Comparison of ENCODE assay signal across 11 cellular contexts in genomic region chr1:43550598-43551246, GRCh38. TPM values are rescaled to one million over a fixed set of nuclear protein-coding genes. Genes with fewer than 3 reads are reported as not detected.
DNase-seq lines count a peak whose midpoint lies in the region; ATAC-seq and TF ChIP-seq lines count a peak whose summit lies in the region.
"Had no signal": no experiment of that assay in that cellular context is flagged by ENCODE, and none has a peak within 500 bp of the region (broad histone marks: within the 10 kb centered on the region; RNA-seq: fewer than 3 reads in every experiment).

No MANE protein-coding gene starts in this region.

- H2BK5ac ChIP-seq in mesenchymal stem cell (ENCODE audit: low read depth, low read length, poor library complexity, severe bottlenecking) = no peak overlapping the region

- peak overlapping the region; percentile 44 for H3K4me3 Mint-ChIP-seq in activated naive CD8-positive, alpha-beta T cell
- no peak overlapping the region for H3K4me3 Mint-ChIP-seq in activated naive CD8-positive, alpha-beta T cell treated with anti-CD3 and anti-CD28 coated beads, Interleukin-2, amount 50 U/mL, for 24 hours

- H3K23ac ChIP-seq in mesenchymal stem cell (ENCODE audit: low read length in 2 of 2) = no peak overlapping the region

- H3K4me1 Mint-ChIP-seq in activated naive CD8-positive, alpha-beta T cell (ENCODE audit: low read depth) = peaks cover 10% of the 10 kb centered on the region
- H3K4me1 Mint-ChIP-seq in activated naive CD8-positive, alpha-beta T cell treated with anti-CD3 and anti-CD28 coated beads, Interleukin-2, amount 50 U/mL, for 24 hours = peaks cover 4% of the 10 kb centered on the region

- H3K79me2 ChIP-seq in mammary epithelial cell (ENCODE audit: insufficient read depth, low read length) = peaks cover 66% of the 10 kb centered on the region

- H3K9me3 ChIP-seq in mammary epithelial cell (replicated peaks; ENCODE audit: insufficient read depth, low read length) = no peaks in the 10 kb centered on the region
- no peaks in the 10 kb centered on the region for H3K9me3 ChIP-seq in mesenchymal stem cell (ENCODE audit: control insufficient read depth, low read length)
- no peaks in the 10 kb centered on the region for H3K9me3 ChIP-seq in tibial nerve

- TF ChIP-seq EP300 in tibial nerve (IDR thresholded peaks at IDR 0.05) = no peak

- ATAC-seq in activated naive CD8-positive, alpha-beta T cell treated with anti-CD3 and anti-CD28 coated beads, Interleukin-2, amount 50 U/mL, for 24 hours = no peak
- ATAC-seq in GM21515 (IDR thresholded peaks at IDR 0.05; ENCODE audit: unreplicated experiment) = no peak
- no peak for ATAC-seq in HG02798 (IDR thresholded peaks at IDR 0.05; ENCODE audit: poor library complexity, unreplicated experiment)
- ATAC-seq: SK-N-SH treated with all-trans-retinoic acid at 6 μM for 48 hours had no signal

- H3K4me1 ChIP-seq in mammary epithelial cell (ENCODE audit: insufficient read depth, low read length) (peaks cover 50% of the 10 kb centered on the region), mesenchymal stem cell (ENCODE audit: control insufficient read depth, insufficient read depth, low read depth, low read length) (peaks cover 15% of the 10 kb centered on the region), tibial nerve (peaks cover 0 to 68% (median 35%) of the 10 kb centered on the region in 4 donors)

- intact Hi-C loops in mammary epithelial cell (cut with micrococcal nuclease) = loop anchor here (1.0 kb wide), 3 partner anchors 18 to 37 kb away; no protein-coding TSS in a partner anchor

- no peak overlapping the region for H2AK5ac ChIP-seq in mesenchymal stem cell (ENCODE audit: low read length, severe bottlenecking)

- H3K36me3 Mint-ChIP-seq in activated naive CD8-positive, alpha-beta T cell = no peaks in the 10 kb centered on the region
- no peaks in the 10 kb centered on the region for H3K36me3 Mint-ChIP-seq in activated naive CD8-positive, alpha-beta T cell treated with anti-CD3 and anti-CD28 coated beads, Interleukin-2, amount 50 U/mL, for 24 hours (ENCODE audit: low read depth)

- no peak overlapping the region for H4K91ac ChIP-seq in mesenchymal stem cell (ENCODE audit: low read length)

- H3K9me3 Mint-ChIP-seq in activated naive CD8-positive, alpha-beta T cell (ENCODE audit: low read depth) = no peaks in the 10 kb centered on the region
- no peaks in the 10 kb centered on the region for H3K9me3 Mint-ChIP-seq in activated naive CD8-positive, alpha-beta T cell treated with anti-CD3 and anti-CD28 coated beads, Interleukin-2, amount 50 U/mL, for 24 hours

- H3K36me3 ChIP-seq in mammary epithelial cell (ENCODE audit: insufficient read depth, low read length) = peaks cover 9% of the 10 kb centered on the region
- peaks cover 5 to 43% of the 10 kb centered on the region in 2 experiments for H3K36me3 ChIP-seq in mesenchymal stem cell (ENCODE audit: control insufficient read depth in 1 of 2, insufficient read depth in 2 of 2, low read depth in 1 of 2, low read length in 2 of 2)
- peaks cover 0 to 19% (median 0%) of the 10 kb centered on the region in 3 donors for H3K36me3 ChIP-seq in tibial nerve

- no peak overlapping the region for H2BK12ac ChIP-seq in mesenchymal stem cell (ENCODE audit: low read length in 2 of 2)

- H4K8ac ChIP-seq in mesenchymal stem cell (ENCODE audit: low read length) = peak overlapping the region; percentile 85

- H3K4me2 ChIP-seq in mammary epithelial cell (ENCODE audit: insufficient read depth, low read depth, low read length) (peak overlapping the region; percentile 91), mesenchymal stem cell (ENCODE audit: low read length, poor library complexity, severe bottlenecking) (peak overlapping the region; percentile 38)

- H3K27ac ChIP-seq in mammary epithelial cell (ENCODE audit: insufficient read depth, low read depth, low read length) (peak overlapping the region; percentile 92), mesenchymal stem cell (ENCODE audit: low read length, poor library complexity, severe bottlenecking) (no peak overlapping the region), tibial nerve (peak overlapping the region; percentile 38 to 87 (median 66))

- 54% methylated on average over 9 of the region's 15 CpGs for WGBS in mammary epithelial cell (ENCODE audit: low coverage, missing lambda C conversion rate)
- WGBS in mesenchymal stem cell = 87% methylated on average over 15 of the region's 15 CpGs
- 86 to 88% methylated on average over 15 of the region's 15 CpGs for WGBS in tibial nerve, 2 donors

- no peak overlapping the region for H3K18ac ChIP-seq in mesenchymal stem cell (ENCODE audit: low read depth in 1 of 2, low read length in 2 of 2)

- H3K27ac Mint-ChIP-seq in activated naive CD8-positive, alpha-beta T cell = no peak overlapping the region
- no peak overlapping the region for H3K27ac Mint-ChIP-seq in activated naive CD8-positive, alpha-beta T cell treated with anti-CD3 and anti-CD28 coated beads, Interleukin-2, amount 50 U/mL, for 24 hours

- no peaks in the 10 kb centered on the region for H4K20me1 ChIP-seq in mammary epithelial cell (ENCODE audit: insufficient read depth, low read length)

- H3K27me3 Mint-ChIP-seq in activated naive CD8-positive, alpha-beta T cell = peaks cover 8% of the 10 kb centered on the region
- peaks cover 18% of the 10 kb centered on the region for H3K27me3 Mint-ChIP-seq in activated naive CD8-positive, alpha-beta T cell treated with anti-CD3 and anti-CD28 coated beads, Interleukin-2, amount 50 U/mL, for 24 hours

- no peak overlapping the region for H3K14ac ChIP-seq in mesenchymal stem cell (ENCODE audit: low read length in 2 of 2)

- H3K4me3 ChIP-seq in mammary epithelial cell (replicated peaks in 1 of 3; ENCODE audit: insufficient read depth in 1 of 3, low read depth in 2 of 3, low read length in 3 of 3) (peak overlapping the region; percentile 44 to 55 (median 44)), mesenchymal stem cell (ENCODE audit: insufficient read depth in 1 of 2, low read depth in 1 of 2, low read length in 2 of 2) (no peak overlapping the region), tibial nerve (peak overlapping the region in 2 of 4 donors; percentile 31 to 39)

- H3K4ac ChIP-seq in mesenchymal stem cell (ENCODE audit: low read depth in 1 of 2, low read length in 2 of 2) = no peak overlapping the region

- H3K79me1 ChIP-seq in mesenchymal stem cell (replicated peaks; ENCODE audit: low read length, poor library complexity, severe bottlenecking) = peaks cover 16% of the 10 kb centered on the region

- CTCF ChIA-PET in mammary epithelial cell (lab: Charles Lee; ENCODE audit: low non-redundant PET) = interaction anchor here (1.0 kb wide), 1 partner anchor 99 kb away, joined by 4 read pairs; the partner anchor contains the start of gene KDM4A

- in situ Hi-C loops in mammary epithelial cell (cut with MboI; ENCODE audit: low sequenced_read_pairs in 2 of 2) = no loop called here

- H2BK120ac ChIP-seq in mesenchymal stem cell (ENCODE audit: low read depth, low read length) = peak overlapping the region; percentile 22

- no peak for TF ChIP-seq POLR2A in tibial nerve (IDR thresholded peaks at IDR 0.05)

- H3K27me3 ChIP-seq in mammary epithelial cell (ENCODE audit: insufficient read depth, low read length) = no peaks in the 10 kb centered on the region
- H3K27me3 ChIP-seq in mesenchymal stem cell (ENCODE audit: control insufficient read depth in 1 of 2, insufficient read depth in 1 of 2, low read length in 2 of 2) = no peaks in the 10 kb centered on the region
- no peaks in the 10 kb centered on the region for H3K27me3 ChIP-seq in tibial nerve

- no peak overlapping the region for H2BK15ac ChIP-seq in mesenchymal stem cell (ENCODE audit: low read depth, poor library complexity, severe bottlenecking)

- H2AFZ ChIP-seq in mammary epithelial cell (ENCODE audit: low read depth, low read length) = peak overlapping the region; percentile 65
- peak overlapping the region; percentile 44 for H2AFZ ChIP-seq in mesenchymal stem cell (ENCODE audit: low read depth, low read length)

- BruUV-seq in mammary epithelial cell (replicated peaks; lab: Mats Ljungman, UMichigan) = no TSS peak

- DNase-seq in activated naive CD8-positive, alpha-beta T cell treated with anti-CD3 and anti-CD28 coated beads, Interleukin-2, amount 50 U/mL, for 24 hours = no peak
- DNase-seq in mammary epithelial cell (no peak), mesenchymal stem cell (no peak), tibial nerve (ENCODE audit: low spot score in 2 of 2) (no peak)
- DNase-seq in activated effector memory CD4-positive, alpha-beta T cell treated with Interleukin-2 at 50 U/mL for 16 hours = no peak
- DNase-seq: activated naive CD4-positive, alpha-beta T cell treated with Interleukin-2 at 50 U/mL for 16 hours; stimulated activated CD4-positive, alpha-beta T cell treated with anti-CD3 and anti-CD28 coated beads, Interleukin-12 subunit alpha, Interleukin-12 subunit beta, amount 100 ng/mL, for 4 hours had no signal

- H3K9ac ChIP-seq in mammary epithelial cell (ENCODE audit: insufficient read depth, low read length) = peak overlapping the region; percentile 75
- peak overlapping the region; percentile 49 for H3K9ac ChIP-seq in mesenchymal stem cell (ENCODE audit: low read length)

- dilution Hi-C loops in mammary epithelial cell (cut with HindIII; ENCODE audit: low sequenced_read_pairs) = no loop called here

- TF ChIP-seq CTCF in mammary epithelial cell (conservative IDR thresholded peaks at IDR 0.05 in 1 of 2, IDR thresholded peaks at IDR 0.05 in 1 of 2; ENCODE audit: extremely low read depth in 1 of 2, insufficient read depth in 1 of 2, low read depth in 1 of 2, low read length in 2 of 2) (no peak), tibial nerve (IDR thresholded peaks at IDR 0.05) (no peak)

RNA-seq across cellular contexts. Expression of gene PTPRF, which starts 20.0 kb away (rescaled TPM):
- 100 to 1,000 TPM; 152 to 200 TPM for total RNA-seq in mammary epithelial cell
- polyA plus RNA-seq in mammary epithelial cell = 131 TPM
- polyA minus RNA-seq in mammary epithelial cell = 442 TPM
- polyA plus RNA-seq in mesenchymal stem cell (2013, experiment 1 of 2) = 51.3 TPM
- polyA plus RNA-seq in mesenchymal stem cell (2013, experiment 2 of 2) = 51.0 TPM
- 100 to 1,000 TPM in 2 of 4 donors, 10 to 100 TPM in 2; 72.0 to 112 (median 92.5) TPM for total RNA-seq in tibial nerve

Comparison
In these comparisons a context has a peak if more than half of its experiments do, and no peak if none do; other contexts are left out.
1. H3K4me3 ChIP-seq: peak in mammary epithelial cell (3 of 3); none in mesenchymal stem cell (0 of 2).